ENCODE assay signal across 11 cellular contexts in genomic region chr1:223775054-223775453, GRCh38.
DNase-seq lines count a peak whose midpoint lies in the region; ATAC-seq and TF ChIP-seq lines count a peak whose summit lies in the region.
"Had no signal": no experiment of that assay in that cellular context is flagged by ENCODE, and none has a peak within 500 bp of the region (broad histone marks: within the 10 kb centered on the region; RNA-seq: fewer than 3 reads in every experiment).

No MANE protein-coding gene starts in this region.

- DNase-seq in A172 (ENCODE audit: low spot score) (peak; percentile 53), GM23248 (peak; percentile 71), brain microvascular endothelial cell (no peak), lower lobe of right lung (no peak), WERI-Rb-1 (no peak), GM13976 (ENCODE audit: low spot score) (no peak), NCI-H748 (lab: John Stamatoyannopoulos, UW; ENCODE audit: unreplicated experiment) (no peak)
- DNase-seq: MV-4-11, NCI-H345, spleen had no signal

- peaks cover 44% of the 10 kb centered on the region for H3K36me3 ChIP-seq in GM23248 (ENCODE audit: low read depth)
- peaks cover 74% of the 10 kb centered on the region for H3K36me3 ChIP-seq in brain microvascular endothelial cell (replicated peaks)
- H3K36me3 ChIP-seq in lower lobe of right lung, result peaks cover 98% of the 10 kb centered on the region
- peaks cover 14% of the 10 kb centered on the region for H3K36me3 ChIP-seq in WERI-Rb-1

- peaks cover 56% of the 10 kb centered on the region for H3K4me1 ChIP-seq in GM23248 (ENCODE audit: insufficient read depth)
- H3K4me1 ChIP-seq in lower lobe of right lung, result peaks cover 46% of the 10 kb centered on the region

- H3K27ac ChIP-seq in GM23248 (peak overlapping the region; percentile 40), brain microvascular endothelial cell (peak overlapping the region; percentile 84), lower lobe of right lung (peak overlapping the region; percentile 32), WERI-Rb-1 (no peak overlapping the region)

- H3K9me3 ChIP-seq in GM23248 (ENCODE audit: low read depth) (no peaks in the 10 kb centered on the region), lower lobe of right lung (no peaks in the 10 kb centered on the region), WERI-Rb-1 (ENCODE audit: severe bottlenecking) (no peaks in the 10 kb centered on the region)
- H3K9me3 ChIP-seq: spleen had no signal

- H4K20me1 ChIP-seq in GM23248 (ENCODE audit: insufficient read depth), result no peaks in the 10 kb centered on the region

- TF ChIP-seq CTCF in brain microvascular endothelial cell (IDR thresholded peaks at IDR 0.05; ENCODE audit: low read depth, low read length, missing control alignments) (no peak), lower lobe of right lung (IDR thresholded peaks at IDR 0.05) (no peak), WERI-Rb-1 (IDR thresholded peaks at IDR 0.05; ENCODE audit: low read depth, low read length) (no peak), GM13976 (IDR thresholded peaks at IDR 0.05; ENCODE audit: borderline replicate concordance, control extremely low read depth, extremely low read depth, insufficient read depth, missing control alignments) (no peak)

- in situ Hi-C loops in GM23248 (cut with MboI), result no loop called here
- in situ Hi-C loops in brain microvascular endothelial cell (cut with HindIII; ENCODE audit: low pct_ligation_motif_present, low sequenced_read_pairs), result no loop called here
- in situ Hi-C loops in GM13976 (cut with MboI; ENCODE audit: low sequenced_read_pairs, unreplicated experiment), result no loop called here

- H3K4me3 ChIP-seq in GM23248, result no peak overlapping the region
- H3K4me3 ChIP-seq in brain microvascular endothelial cell (ENCODE audit: low read depth, low read length), result no peak overlapping the region
- H3K4me3 ChIP-seq in lower lobe of right lung, result no peak overlapping the region
- H3K4me3 ChIP-seq in WERI-Rb-1 (ENCODE audit: low read depth, low read length), result no peak overlapping the region
- H3K4me3 ChIP-seq: spleen had no signal

- ATAC-seq in lower lobe of right lung, result no peak
- no peak for ATAC-seq in GM19397 (IDR thresholded peaks at IDR 0.05; ENCODE audit: unreplicated experiment)

- intact Hi-C loops in lower lobe of right lung (cut with DNase I), result no loop called here

- no peaks in the 10 kb centered on the region for H3K9me2 ChIP-seq in GM23248 (ENCODE audit: insufficient read depth)

- H3K9ac ChIP-seq in GM23248, result peak overlapping the region; percentile 7; the same call in 1 of the 2 replicates

- H3K4me2 ChIP-seq in GM23248 (ENCODE audit: unreplicated experiment), result peak overlapping the region; percentile 12

- WGBS in GM23248 (ENCODE audit: low coverage in 1 of 2, low lambda C conversion rate in 2 of 2, missing lambda C conversion rate in 2 of 2), 2 experiments, result 63 to 65% methylated on average over 4 of the region's 4 CpGs

- H3F3A ChIP-seq in GM23248 (ENCODE audit: insufficient read depth), result peaks cover 75% of the 10 kb centered on the region

- no peaks in the 10 kb centered on the region for H3K27me3 ChIP-seq in GM23248 (replicated peaks; ENCODE audit: insufficient read depth)
- no peaks in the 10 kb centered on the region for H3K27me3 ChIP-seq in brain microvascular endothelial cell (replicated peaks)
- no peaks in the 10 kb centered on the region for H3K27me3 ChIP-seq in lower lobe of right lung (ENCODE audit: low read depth)
- no peaks in the 10 kb centered on the region for H3K27me3 ChIP-seq in WERI-Rb-1 (ENCODE audit: insufficient read depth, low read depth, severe bottlenecking)
- H3K27me3 ChIP-seq: spleen had no signal

- H2AFZ ChIP-seq in GM23248, result no peak overlapping the region

- H3K79me2 ChIP-seq in GM23248 (ENCODE audit: insufficient read depth), result 0 out of 2 replicates have a peak, but pooled peaks cover 5% of the 10 kb centered on the region

Comparison
In these comparisons a context has a peak if more than half of its experiments do, and no peak if none do; other contexts are left out.
1. DNase-seq: peak in A172 (single experiment) and GM23248 (single experiment); none in brain microvascular endothelial cell (single experiment), lower lobe of right lung (single experiment), WERI-Rb-1 (single experiment), GM13976 (single experiment) and NCI-H748 (single experiment).